ENCODE assay signal across 26 cellular contexts in genomic region chr13:82698941-82699340, GRCh38.
"Had no signal": no experiment of that assay in that cellular context is flagged by ENCODE, and none has a peak within 500 bp of the region (broad histone marks: within the 10 kb centered on the region; RNA-seq: fewer than 3 reads in every experiment).

No MANE protein-coding gene starts in this region.

- H3K27ac Mint-ChIP-seq: activated CD4-positive, alpha-beta T cell treated with anti-CD3 and anti-CD28 coated beads, Interleukin-2, amount 10 ng/mL, durations not matched to agents 7 days and 5 days; activated CD8-positive, alpha-beta T cell treated with anti-CD3 and anti-CD28 coated beads for 36 hours; activated naive CD4-positive, alpha-beta T cell treated with anti-CD3 and anti-CD28 coated beads, Interleukin-2, amount 50 U/mL, for 72 hours; activated T-helper 17 cell treated with anti-CD3 and anti-CD28 coated beads, Interleukin-2, amount 50 U/mL, for 72 hours; brain; memory B cell; nephron progenitor cell; type B pancreatic cell had no signal

- H3K9me3 Mint-ChIP-seq: activated CD4-positive, alpha-beta T cell treated with anti-CD3 and anti-CD28 coated beads, Interleukin-2, amount 10 ng/mL, durations not matched to agents 7 days and 5 days; activated CD8-positive, alpha-beta T cell treated with anti-CD3 and anti-CD28 coated beads for 36 hours; activated naive CD4-positive, alpha-beta T cell treated with anti-CD3 and anti-CD28 coated beads, Interleukin-2, amount 50 U/mL, for 72 hours; activated T-helper 17 cell treated with anti-CD3 and anti-CD28 coated beads, Interleukin-2, amount 50 U/mL, for 72 hours; brain; memory B cell; nephron progenitor cell; type B pancreatic cell had no signal

- ATAC-seq: activated CD8-positive, alpha-beta T cell treated with anti-CD3 and anti-CD28 coated beads for 36 hours; activated naive CD4-positive, alpha-beta T cell treated with anti-CD3 and anti-CD28 coated beads, Interleukin-2, amount 50 U/mL, for 72 hours; activated T-helper 17 cell treated with anti-CD3 and anti-CD28 coated beads, Interleukin-2, amount 50 U/mL, for 72 hours; mucosa of descending colon; pancreas; psoas muscle had no signal

- DNase-seq: activated CD4-positive, alpha-beta T cell treated with anti-CD3 and anti-CD28 coated beads, Interleukin-2, amount 10 ng/mL, durations not matched to agents 7 days and 5 days; activated CD4-positive, CD25-positive, alpha-beta regulatory T cell treated with anti-CD3 and anti-CD28 coated beads, Interleukin-2, amount 50 U/mL, for 72 hours; activated CD8-positive, alpha-beta T cell treated with anti-CD3 and anti-CD28 coated beads for 36 hours; activated T-cell treated with anti-CD3 and anti-CD28 coated beads, Interleukin-2, amount 50 U/mL, for 1 hour; aorta; central memory CD4-positive, alpha-beta T cell; dermis blood vessel endothelial cell; effector CD8-positive, alpha-beta T cell; foreskin melanocyte; glutamatergic neuron; mucosa of descending colon; nephron progenitor cell; pancreas; psoas muscle; stimulated activated CD4-positive, alpha-beta T cell treated with anti-CD3 and anti-CD28 coated beads, Interleukin-4, amount 100 ng/mL, for 24 hours; stimulated activated naive CD4-positive, alpha-beta T cell treated with Interleukin-2 at 50 U/mL for 16 hours; WERI-Rb-1 had no signal

- H3K36me3 Mint-ChIP-seq: activated naive CD4-positive, alpha-beta T cell treated with anti-CD3 and anti-CD28 coated beads, Interleukin-2, amount 50 U/mL, for 72 hours; brain; memory B cell; type B pancreatic cell had no signal

- H3K4me3 ChIP-seq: hepatocyte, mucosa of descending colon, pancreas, psoas muscle, right atrium auricular region, thoracic aorta, vagina had no signal

- H3K4me1 Mint-ChIP-seq: activated CD4-positive, alpha-beta T cell treated with anti-CD3 and anti-CD28 coated beads, Interleukin-2, amount 10 ng/mL, durations not matched to agents 7 days and 5 days; activated T-helper 17 cell treated with anti-CD3 and anti-CD28 coated beads, Interleukin-2, amount 50 U/mL, for 72 hours; brain; memory B cell; nephron progenitor cell had no signal

- H3K4me3 Mint-ChIP-seq: activated CD4-positive, alpha-beta T cell treated with anti-CD3 and anti-CD28 coated beads, Interleukin-2, amount 10 ng/mL, durations not matched to agents 7 days and 5 days; activated CD8-positive, alpha-beta T cell treated with anti-CD3 and anti-CD28 coated beads for 36 hours; activated T-helper 17 cell treated with anti-CD3 and anti-CD28 coated beads, Interleukin-2, amount 50 U/mL, for 72 hours; brain; memory B cell; nephron progenitor cell; type B pancreatic cell had no signal

- H3K27me3 Mint-ChIP-seq: activated CD4-positive, alpha-beta T cell treated with anti-CD3 and anti-CD28 coated beads, Interleukin-2, amount 10 ng/mL, durations not matched to agents 7 days and 5 days; activated CD8-positive, alpha-beta T cell treated with anti-CD3 and anti-CD28 coated beads for 36 hours; activated T-helper 17 cell treated with anti-CD3 and anti-CD28 coated beads, Interleukin-2, amount 50 U/mL, for 72 hours; memory B cell; type B pancreatic cell had no signal
